Comparison of ENCODE assay signal across 22 cellular contexts in the genomic region with DNA sequence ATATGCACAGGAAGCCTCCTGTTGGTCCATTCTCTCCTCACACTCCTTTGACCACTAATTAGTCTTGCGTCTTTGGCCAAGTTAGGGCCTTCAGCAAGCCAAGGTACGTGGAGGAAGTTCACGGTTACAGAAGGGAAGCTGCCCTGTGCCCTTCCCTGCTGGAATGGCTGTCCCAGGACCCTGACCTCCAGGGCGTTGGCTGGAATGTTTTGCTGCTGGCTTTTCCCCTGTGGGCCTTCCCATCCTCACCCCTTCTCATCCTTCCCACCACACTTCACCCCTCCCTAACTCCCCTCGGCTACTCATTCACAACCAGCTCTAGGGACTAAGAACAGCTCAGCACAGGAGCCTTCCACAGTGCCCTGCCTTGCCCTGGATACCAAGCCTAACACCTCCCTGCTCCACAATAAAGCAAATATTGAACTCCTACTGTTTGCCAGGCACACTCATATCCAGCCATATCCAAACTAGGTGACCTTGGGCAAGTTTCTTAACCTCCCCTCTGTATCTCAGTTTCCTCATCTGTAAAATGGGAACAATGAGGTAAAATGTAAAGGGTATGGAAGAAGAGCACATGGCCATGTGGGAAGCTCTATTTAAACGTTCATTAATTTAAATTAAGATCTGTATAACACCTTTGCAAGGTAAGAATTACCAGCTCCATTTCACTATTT. TPM values are rescaled to one million over a fixed set of nuclear protein-coding genes. Genes with fewer than 3 reads are reported as not detected.
DNase-seq lines count a peak whose midpoint lies in the region; ATAC-seq, FAIRE-seq and TF ChIP-seq lines count a peak whose summit lies in the region.
"Had no signal": no experiment of that assay in that cellular context is flagged by ENCODE, and none has a peak within 500 bp of the region (broad histone marks: within the 10 kb centered on the region; RNA-seq: fewer than 3 reads in every experiment).

No MANE protein-coding gene starts in this region.

- no peak overlapping the region for H2BK5ac ChIP-seq in neuronal stem cell (ENCODE audit: low read length)

- no peak overlapping the region for H3K23ac ChIP-seq in neuronal stem cell (ENCODE audit: low read depth, low read length, poor library complexity)

- H3K9me2 ChIP-seq in GM23248 (ENCODE audit: insufficient read depth): no peaks in the 10 kb centered on the region
- H3K9me2 ChIP-seq: SK-N-SH had no signal

- TF ChIP-seq POLR2A in gastroesophageal sphincter (IDR thresholded peaks at IDR 0.05): no peak
- TF ChIP-seq POLR2A in suprapubic skin (IDR thresholded peaks at IDR 0.05): no peak

- H3K14ac ChIP-seq in neuronal stem cell (ENCODE audit: low read length): no peak overlapping the region

- no peak for TF ChIP-seq EP300 in gastroesophageal sphincter (IDR thresholded peaks at IDR 0.05)
- TF ChIP-seq EP300 in suprapubic skin (IDR thresholded peaks at IDR 0.05): no peak

- H2BK12ac ChIP-seq in neuronal stem cell (ENCODE audit: low read length): no peak overlapping the region

- in situ Hi-C loops in GM23248 (cut with MboI): no loop called here

- peak; percentile 29 for ATAC-seq in gastroesophageal sphincter
- no peak for ATAC-seq in upper lobe of right lung
- ATAC-seq: A549 had no signal

- no peaks in the 10 kb centered on the region for H3F3A ChIP-seq in GM23248 (ENCODE audit: insufficient read depth)

- H3K4me3 ChIP-seq in bronchial epithelial cell (ENCODE audit: low read depth, low read length) (no peak overlapping the region), gastroesophageal sphincter (no peak overlapping the region), neuronal stem cell (ENCODE audit: low read length in 2 of 2) (no peak overlapping the region), upper lobe of right lung (no peak overlapping the region), suprapubic skin (no peak overlapping the region), GM23248 (no peak overlapping the region)
- H3K4me3 ChIP-seq: A549; BLaER1 treated with 17β-estradiol and CSF1 and Interleukin-3, amounts not matched to agents 10 nM and 100 nM; MG63; Peyer's patch had no signal

- peak; percentile 55 for FAIRE-seq in bronchial epithelial cell (lab: Jason Lieb, UNC)
- FAIRE-seq: A549, D721Med, GM19239 had no signal

- peak overlapping the region; percentile 47 for H2AK5ac ChIP-seq in neuronal stem cell (ENCODE audit: low read depth, low read length)

- peaks cover 2% of the 10 kb centered on the region for H3K27me3 ChIP-seq in bronchial epithelial cell (ENCODE audit: control insufficient read depth, insufficient read depth, low read length)
- H3K27me3 ChIP-seq in gastroesophageal sphincter: no peaks in the 10 kb centered on the region
- H3K27me3 ChIP-seq in neuronal stem cell (ENCODE audit: control insufficient read depth in 3 of 3, insufficient read depth in 3 of 3, low read depth in 1 of 3, low read length in 3 of 3): peaks cover 0 to 6% (median 0%) of the 10 kb centered on the region in 3 experiments
- H3K27me3 ChIP-seq in upper lobe of right lung: no peaks in the 10 kb centered on the region
- no peaks in the 10 kb centered on the region for H3K27me3 ChIP-seq in suprapubic skin
- H3K27me3 ChIP-seq in GM23248 (replicated peaks; ENCODE audit: insufficient read depth): no peaks in the 10 kb centered on the region
- H3K27me3 ChIP-seq: BLaER1 treated with 17β-estradiol and CSF1 and Interleukin-3, amounts not matched to agents 10 nM and 100 nM; MG63; Peyer's patch had no signal

- H3K79me2 ChIP-seq in GM23248 (ENCODE audit: insufficient read depth): no peaks in the 10 kb centered on the region

- H4K8ac ChIP-seq in neuronal stem cell (ENCODE audit: low read depth, low read length): no peak overlapping the region

- H2AFZ ChIP-seq in neuronal stem cell (ENCODE audit: low read length) (no peak overlapping the region), GM23248 (no peak overlapping the region)

- no peak overlapping the region for H3K9ac ChIP-seq in neuronal stem cell (ENCODE audit: low read depth, low read length, poor library complexity)
- no peak overlapping the region for H3K9ac ChIP-seq in GM23248
- H3K9ac ChIP-seq: BLaER1 treated with 17β-estradiol and CSF1 and Interleukin-3, amounts not matched to agents 10 nM and 100 nM; SK-N-SH had no signal

- no peak overlapping the region for H4K91ac ChIP-seq in neuronal stem cell (ENCODE audit: low read depth, low read length, poor library complexity)

- H3K4ac ChIP-seq in neuronal stem cell (ENCODE audit: low read length): no peak overlapping the region

- H4K20me1 ChIP-seq in GM23248 (ENCODE audit: insufficient read depth): no peaks in the 10 kb centered on the region

- H3K27ac ChIP-seq in gastroesophageal sphincter (no peak overlapping the region), neuronal stem cell (replicated peaks; ENCODE audit: low read length) (no peak overlapping the region), upper lobe of right lung (no peak overlapping the region), suprapubic skin (no peak overlapping the region), GM23248 (no peak overlapping the region)
- H3K27ac ChIP-seq: A549; BLaER1 treated with 17β-estradiol and CSF1 and Interleukin-3, amounts not matched to agents 10 nM and 100 nM; Peyer's patch had no signal

- H3K36me3 ChIP-seq in bronchial epithelial cell (ENCODE audit: control insufficient read depth, insufficient read depth, low read length): no peaks in the 10 kb centered on the region
- no peaks in the 10 kb centered on the region for H3K36me3 ChIP-seq in gastroesophageal sphincter
- H3K36me3 ChIP-seq in neuronal stem cell (replicated peaks in 1 of 2; ENCODE audit: control insufficient read depth in 2 of 2, insufficient read depth in 2 of 2, low read length in 2 of 2): no peaks in the 10 kb centered on the region
- no peaks in the 10 kb centered on the region for H3K36me3 ChIP-seq in upper lobe of right lung
- H3K36me3 ChIP-seq in suprapubic skin: no peaks in the 10 kb centered on the region
- no peaks in the 10 kb centered on the region for H3K36me3 ChIP-seq in GM23248 (ENCODE audit: low read depth)
- H3K36me3 ChIP-seq: BLaER1 treated with 17β-estradiol and CSF1 and Interleukin-3, amounts not matched to agents 10 nM and 100 nM; MG63; Peyer's patch had no signal

- DNase-seq in bronchial epithelial cell (ENCODE audit: low read depth) (no peak), neuronal stem cell (ENCODE audit: low spot score) (no peak), upper lobe of right lung (peak; percentile 18), suprapubic skin (ENCODE audit: low spot score in 2 of 2) (no peak), Kasumi-1 (lab: John Stamatoyannopoulos, UW) (no peak), GM23248 (no peak)
- DNase-seq: AML-193; CD4-positive, alpha-beta T cell; H7; KBM-7; MG63; NCI-H2029; NCI-H446 treated with DMSO at 0.1 percent for 48 hours; NCI-H526 treated with DMSO at 0.1 percent for 48 hours; SK-N-SH had no signal

- no peaks in the 10 kb centered on the region for H3K9me3 ChIP-seq in gastroesophageal sphincter
- H3K9me3 ChIP-seq in neuronal stem cell (replicated peaks in 1 of 2; ENCODE audit: control insufficient read depth in 2 of 2, insufficient read depth in 1 of 2, low read depth in 1 of 2, low read length in 2 of 2): peaks cover 0 to 2% of the 10 kb centered on the region in 2 donors
- H3K9me3 ChIP-seq in upper lobe of right lung: no peaks in the 10 kb centered on the region
- no peaks in the 10 kb centered on the region for H3K9me3 ChIP-seq in suprapubic skin
- no peaks in the 10 kb centered on the region for H3K9me3 ChIP-seq in GM23248 (ENCODE audit: low read depth)
- H3K9me3 ChIP-seq: A549; BLaER1 treated with 17β-estradiol and CSF1 and Interleukin-3, amounts not matched to agents 10 nM and 100 nM; MG63; Peyer's patch; SK-N-SH had no signal

- TF ChIP-seq CTCF in bronchial epithelial cell (IDR thresholded peaks at IDR 0.05; ENCODE audit: insufficient read depth, low read length, severe bottlenecking): no peak
- TF ChIP-seq CTCF in gastroesophageal sphincter (IDR thresholded peaks at IDR 0.05): no peak
- no peak for TF ChIP-seq CTCF in upper lobe of right lung (IDR thresholded peaks at IDR 0.05)
- TF ChIP-seq CTCF in suprapubic skin (IDR thresholded peaks at IDR 0.05): no peak

- H3K4me2 ChIP-seq in neuronal stem cell (ENCODE audit: insufficient read depth, low read length, poor library complexity, severe bottlenecking) (no peak overlapping the region), GM23248 (ENCODE audit: unreplicated experiment) (no peak overlapping the region)
- H3K4me2 ChIP-seq: A549; BLaER1 treated with 17β-estradiol and CSF1 and Interleukin-3, amounts not matched to agents 10 nM and 100 nM; SK-N-SH had no signal

- no peak overlapping the region for H3K18ac ChIP-seq in neuronal stem cell (ENCODE audit: low read length)

- H2BK15ac ChIP-seq in neuronal stem cell (ENCODE audit: low read length): no peak overlapping the region

- H3K79me1 ChIP-seq in neuronal stem cell (ENCODE audit: low read depth, low read length): no peaks in the 10 kb centered on the region

- no peak overlapping the region for H2BK120ac ChIP-seq in neuronal stem cell (ENCODE audit: low read depth, low read length)

- 67 to 69% methylated on average over 3 to 6 of the region's 6 CpGs for WGBS in gastroesophageal sphincter (ENCODE audit: low coverage in 1 of 2), 2 donors
- no CpG with 5 or more reads among the region's 6 CpGs for WGBS in neuronal stem cell (ENCODE audit: extremely low coverage in 2 of 2, insufficient read length in 2 of 2, insufficient replicate concordance in 1 of 2), 2 donors
- WGBS in suprapubic skin: 75% methylated on average over 6 of the region's 6 CpGs
- WGBS in GM23248 (ENCODE audit: low coverage in 1 of 2, low lambda C conversion rate in 2 of 2, missing lambda C conversion rate in 2 of 2), 2 experiments: 76 to 79% methylated on average over 6 of the region's 6 CpGs

- intact Hi-C loops in upper lobe of right lung (cut with DNase I): no loop called here

- H3K4me1 ChIP-seq in gastroesophageal sphincter: no peaks in the 10 kb centered on the region
- peaks cover 0 to 4% of the 10 kb centered on the region in 2 donors for H3K4me1 ChIP-seq in neuronal stem cell (ENCODE audit: control insufficient read depth in 2 of 2, insufficient read depth in 1 of 2, low read depth in 1 of 2, low read length in 2 of 2)
- H3K4me1 ChIP-seq in upper lobe of right lung: peaks cover 5% of the 10 kb centered on the region
- H3K4me1 ChIP-seq in suprapubic skin: peaks cover 14% of the 10 kb centered on the region
- H3K4me1 ChIP-seq in GM23248 (ENCODE audit: insufficient read depth): no peaks in the 10 kb centered on the region

RNA-seq across cellular contexts. Expression of a gene that starts 8.8 kb away (rescaled TPM):
- total RNA-seq in bronchial epithelial cell (not detected in 2 replicates), gastroesophageal sphincter (under 1 TPM in 2 of 4 donors, not detected in 2; 0.13 to 0.23 TPM), upper lobe of right lung (0.35 TPM), suprapubic skin (not detected)
- polyA plus RNA-seq in neuronal stem cell (2013, experiment 1 of 2): 0.03 TPM
- 0.03 TPM for polyA plus RNA-seq in neuronal stem cell (2013, experiment 2 of 2)
- not detected in 2 replicates for total RNA-seq in GM23248 (2014; rRNA removed; shearing (Covaris generic))
- polyA plus RNA-seq in GM23248 (2016; fragmentation: Nextera tagmentation; extraction: Ambion mirVana): not detected in 2 replicates
- total RNA-seq: CD4-positive, alpha-beta T cell; H7; HT-29; Peyer's patch had no signal
- polyA plus RNA-seq: A549, SK-N-SH had no signal

RNA-seq across cellular contexts. Expression of a gene that starts 38.2 kb away (rescaled TPM):
- total RNA-seq in bronchial epithelial cell (2.7 and 3.9 TPM in 2 replicates), gastroesophageal sphincter (1 to 10 TPM; 2.2 to 4.1 (median 3.0) TPM), upper lobe of right lung (8.8 TPM), suprapubic skin (10 to 100 TPM in 1 of 4 donors, 1 to 10 TPM in 3; 5.0 to 12.6 (median 5.4) TPM)
- polyA plus RNA-seq in neuronal stem cell (2013, experiment 1 of 2): 6.5 TPM
- 6.5 TPM for polyA plus RNA-seq in neuronal stem cell (2013, experiment 2 of 2)
- total RNA-seq in GM23248 (2014; rRNA removed; shearing (Covaris generic)): 2.5 and 4.9 TPM in 2 replicates
- 3.0 and 3.3 TPM in 2 replicates for polyA plus RNA-seq in GM23248 (2016; fragmentation: Nextera tagmentation; extraction: Ambion mirVana)

RNA-seq across cellular contexts. Expression of a gene that starts 38.3 kb away (rescaled TPM):
- total RNA-seq in bronchial epithelial cell: 42.6 and 52.7 TPM in 2 replicates
- 10 to 100 TPM; 37.3 to 64.5 (median 52.0) TPM for total RNA-seq in gastroesophageal sphincter
- 69.4 TPM for polyA plus RNA-seq in neuronal stem cell (2013, experiment 1 of 2)
- 69.8 TPM for polyA plus RNA-seq in neuronal stem cell (2013, experiment 2 of 2)
- 41.9 TPM for total RNA-seq in upper lobe of right lung
- total RNA-seq in suprapubic skin: 10 to 100 TPM; 63.2 to 83.3 (median 75.3) TPM
- 111 and 113 TPM in 2 replicates for total RNA-seq in GM23248 (2014; rRNA removed; shearing (Covaris generic))
- 91.3 and 102 TPM in 2 replicates for polyA plus RNA-seq in GM23248 (2016; fragmentation: Nextera tagmentation; extraction: Ambion mirVana)
